3 cellular contexts compared by ENCODE assay signal in the genomic region with DNA sequence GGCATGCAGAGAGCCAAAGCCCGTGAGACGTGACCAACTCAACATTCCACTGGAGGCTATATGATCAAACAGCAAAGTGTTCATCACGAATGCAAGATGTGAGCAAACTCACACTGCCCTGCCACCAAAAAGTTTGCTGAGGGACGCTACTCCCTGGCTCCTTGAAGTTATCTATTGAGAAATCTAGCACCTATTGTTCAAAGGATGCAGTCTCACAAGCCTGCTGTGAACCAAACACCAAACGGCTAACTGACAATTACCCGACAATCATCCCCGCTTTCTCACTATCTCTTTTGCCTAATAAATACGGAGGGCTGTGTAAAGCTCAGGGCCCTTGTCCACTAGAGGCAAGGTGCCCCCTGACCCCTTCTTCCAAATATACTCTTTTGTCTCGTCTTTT. TPM values are rescaled to one million over a fixed set of nuclear protein-coding genes. Genes with fewer than 3 reads are reported as not detected.
"Had no signal": no experiment of that assay in that cellular context is flagged by ENCODE, and none has a peak within 500 bp of the region (broad histone marks: within the 10 kb centered on the region; RNA-seq: fewer than 3 reads in every experiment).

No MANE protein-coding gene starts in this region.

RNA-seq across cellular contexts. Expression of a gene that starts 13.6 kb away (rescaled TPM):
- total RNA-seq: HT-29, OCI-LY7, SK-MEL-5 had no signal
